ENCODE assay signal across 1 cellular context in genomic region chr14:51293149-51293925, GRCh38.
TF ChIP-seq lines count a peak whose summit lies in the region.

No MANE protein-coding gene starts in this region.

TF ChIP-seq in GM12878, 131 proteins besides CTCF, POLR2A, EP300 and RAD21:
- TF ChIP-seq USF2 (IDR thresholded peaks at IDR 0.05; ENCODE audit: borderline replicate concordance, low read depth, low read length) (no peak), TCF7 (IDR thresholded peaks at IDR 0.05; ENCODE audit: borderline replicate concordance) (no peak), MEF2B (IDR thresholded peaks at IDR 0.05; ENCODE audit: partially characterized antibody, poor library complexity, severe bottlenecking) (no peak), PRDM15 (CRISPR knock-in tag; IDR thresholded peaks at IDR 0.05) (no peak), CHD2 (IDR thresholded peaks at IDR 0.05; ENCODE audit: borderline replicate concordance, low read depth, low read length) (no peak), RCOR1 (conservative IDR thresholded peaks at IDR 0.05; ENCODE audit: low read depth, low read length) (no peak), REST (IDR thresholded peaks at IDR 0.05; ENCODE audit: low read depth, low read length) (no peak), LARP7 (IDR thresholded peaks at IDR 0.05) (no peak), ASH2L (IDR thresholded peaks at IDR 0.05; ENCODE audit: borderline replicate concordance, low read depth) (no peak)
